Comparison of ENCODE assay signal across 33 cellular contexts in the genomic region with DNA sequence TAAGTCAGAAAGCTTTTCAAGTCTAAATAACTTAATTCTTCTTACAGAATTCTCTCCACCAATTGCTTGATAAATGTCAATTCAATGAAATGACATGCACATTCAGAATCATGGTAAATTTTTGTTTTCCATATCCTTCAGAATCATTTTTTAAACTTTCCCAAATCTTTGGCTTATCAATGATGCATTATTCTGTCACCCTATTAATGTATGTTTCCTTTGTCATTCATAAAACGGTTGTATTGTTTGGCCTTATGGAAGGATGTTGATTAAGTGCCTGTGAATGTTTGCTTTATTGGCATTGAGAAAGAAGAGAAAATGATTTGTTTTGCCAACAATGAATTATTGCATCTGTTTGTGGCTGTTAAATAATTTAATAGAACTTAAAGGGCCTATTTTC.
"Had no signal": no experiment of that assay in that cellular context is flagged by ENCODE, and none has a peak within 500 bp of the region (broad histone marks: within the 10 kb centered on the region; RNA-seq: fewer than 3 reads in every experiment).

No MANE protein-coding gene starts in this region.

- H3K36me3 ChIP-seq: MG63 had no signal

- DNase-seq: MG63, MM.1S, MV-4-11, NCI-H1048, NCI-H1092, NCI-H1092 treated with DMSO at 0.1 percent for 48 hours, NCI-H1105, NCI-H1105 treated with DMSO at 0.1 percent for 48 hours, NCI-H1417 treated with DMSO at 0.1 percent for 48 hours, NCI-H1436, NCI-H1436 treated with DMSO at 0.1 percent for 48 hours, NCI-H146, NCI-H1694, NCI-H1694 treated with DMSO at 0.1 percent for 48 hours, NCI-H187, NCI-H187 treated with DMSO at 0.1 percent for 48 hours, NCI-H1930, NCI-H2029, NCI-H2029 treated with DMSO at 0.1 percent for 48 hours, NCI-H2081, NCI-H2081 treated with DMSO at 0.1 percent for 48 hours, NCI-H2107, NCI-H2171, NCI-H2171 treated with DMSO at 0.1 percent for 48 hours, NCI-H2227 treated with DMSO at 0.1 percent for 48 hours, NCI-H226, NCI-H345, NCI-H446, NCI-H446 treated with DMSO at 0.1 percent for 48 hours, NCI-H510A, NCI-H510A treated with DMSO at 0.1 percent for 48 hours, NCI-H524, NCI-H524 treated with DMSO at 0.1 percent for 48 hours had no signal

- H3K9me3 ChIP-seq: MG63 had no signal

- H3K4me3 ChIP-seq: MG63 had no signal
